ENCODE assay signal across 8 cellular contexts in genomic region chr3:156483426-156483825, GRCh38.
DNase-seq lines count a peak whose midpoint lies in the region; ATAC-seq and TF ChIP-seq lines count a peak whose summit lies in the region.

No MANE protein-coding gene starts in this region.

- ATAC-seq in GM18505 (IDR thresholded peaks at IDR 0.05; ENCODE audit: unreplicated experiment) = peak; percentile 89
- peak; percentile 90 for ATAC-seq in GM21717 (IDR thresholded peaks at IDR 0.05; ENCODE audit: unreplicated experiment)
- ATAC-seq in right lobe of liver = peak; percentile 45 to 78 (median 64)

- intact Hi-C loops in right lobe of liver (cut with DNase I) = no loop called here

- H3K79me2 ChIP-seq in KMS-11 (ENCODE audit: insufficient read depth, low read depth) = no peaks in the 10 kb centered on the region

- H4K20me1 ChIP-seq in KMS-11 (ENCODE audit: insufficient read depth) = no peaks in the 10 kb centered on the region

- no peaks in the 10 kb centered on the region for H3K9me3 ChIP-seq in right lobe of liver

- H3K27ac ChIP-seq in KMS-11 = peak overlapping the region; percentile 95
- peak overlapping the region in 1 of 3 donors; percentile 19 for H3K27ac ChIP-seq in right lobe of liver

- DNase-seq in amniotic stem cell (lab: John Stamatoyannopoulos, UW) = peak; percentile 43
- DNase-seq in right lobe of liver = no peak
- DNase-seq in NCI-H2107 (lab: John Stamatoyannopoulos, UW) = no peak
- no peak for DNase-seq in middle frontal gyrus (ENCODE audit: extremely low spot score, low spot score)
- no peak for DNase-seq in C1 segment of cervical spinal cord (lab: John Stamatoyannopoulos, UW)

- peak overlapping the region; percentile 94 for H3K4me2 ChIP-seq in KMS-11

- H3K27me3 ChIP-seq in KMS-11 (ENCODE audit: insufficient read depth, low read depth) = no peaks in the 10 kb centered on the region
- no peaks in the 10 kb centered on the region for H3K27me3 ChIP-seq in right lobe of liver

- H3K36me3 ChIP-seq in KMS-11 (ENCODE audit: insufficient read depth) = no peaks in the 10 kb centered on the region
- no peaks in the 10 kb centered on the region for H3K36me3 ChIP-seq in right lobe of liver

- H2AFZ ChIP-seq in KMS-11 (ENCODE audit: low read depth) = no peak overlapping the region

- 53% methylated on average over 1 of the region's 1 CpG for WGBS in right lobe of liver (ENCODE audit: insufficient coverage, low coverage, low lambda C conversion rate, missing lambda C conversion rate)

- peak overlapping the region; percentile 71 for H3K4me3 ChIP-seq in KMS-11 (IDR thresholded peaks at IDR 0.05; ENCODE audit: insufficient read depth, low read depth, low read length)
- H3K4me3 ChIP-seq in right lobe of liver = no peak overlapping the region

- peak overlapping the region; percentile 78 for H3K9ac ChIP-seq in KMS-11

- peaks cover 53% of the 10 kb centered on the region for H3K4me1 ChIP-seq in KMS-11 (ENCODE audit: low read depth, poor library complexity, severe bottlenecking)
- H3K4me1 ChIP-seq in right lobe of liver = no peaks in the 10 kb centered on the region

- TF ChIP-seq CTCF in KMS-11 (conservative IDR thresholded peaks at IDR 0.05; ENCODE audit: low read depth, low read length) (no peak), right lobe of liver (IDR thresholded peaks at IDR 0.05) (no peak)

- TF ChIP-seq POLR2A in GM18505 (IDR thresholded peaks at IDR 0.05; ENCODE audit: borderline replicate concordance, extremely low read depth, insufficient read depth, insufficient read length) = no peak
- no peak for TF ChIP-seq POLR2A in right lobe of liver (IDR thresholded peaks at IDR 0.05)
